Comparison of ENCODE assay signal across 16 cellular contexts in the genomic region with DNA sequence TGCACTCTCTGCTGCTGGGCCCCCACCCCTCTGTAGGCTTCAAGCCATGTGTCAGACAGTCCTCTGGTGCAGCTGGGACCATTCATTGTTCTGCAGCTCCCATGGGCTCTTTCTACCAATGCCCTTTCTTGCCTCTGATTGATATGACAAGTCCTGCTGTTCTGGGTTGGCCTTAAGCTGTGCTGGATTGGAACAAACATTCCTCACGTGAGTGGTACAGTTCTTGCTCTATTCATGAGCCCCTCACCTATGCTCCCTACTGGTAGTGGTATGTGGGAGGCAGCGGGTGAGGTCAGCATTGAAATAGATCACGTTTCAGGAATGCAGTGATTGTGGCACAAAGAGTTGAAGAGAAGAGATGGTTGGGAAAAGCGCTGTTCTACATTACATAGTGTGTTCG.
"Had no signal": no experiment of that assay in that cellular context is flagged by ENCODE, and none has a peak within 500 bp of the region (broad histone marks: within the 10 kb centered on the region; RNA-seq: fewer than 3 reads in every experiment).

No MANE protein-coding gene starts in this region.

- H3K4me3 ChIP-seq: esophagus squamous epithelium had no signal

- H3K27ac ChIP-seq: esophagus squamous epithelium, WERI-Rb-1 had no signal

- DNase-seq: activated CD4-positive, alpha-beta memory T cell treated with anti-CD3 and anti-CD28 coated beads, Interleukin-2, amount 10 ng/mL, durations not matched to agents 7 days and 5 days; activated CD4-positive, alpha-beta T cell treated with anti-CD3 and anti-CD28 coated beads for 4 hours; activated gamma-delta T cell; activated T-cell treated with anti-CD3 and anti-CD28 coated beads, Interleukin-2, amount 50 U/mL, for 48 hours; amniotic stem cell; effector CD4-positive, alpha-beta T cell; esophagus squamous epithelium; natural killer cell; stimulated activated CD4-positive, alpha-beta T cell treated with anti-CD3 and anti-CD28 coated beads, Interleukin-15, amount 100 ng/mL, for 24 hours; stimulated activated CD4-positive, alpha-beta T cell treated with anti-CD3 and anti-CD28 coated beads, Interleukin-4, amount 100 ng/mL, for 1 hour; stimulated activated naive B cell treated with anti-CD40 and anti-IgM and Interleukin-4, amounts not matched to agents 10 μg/mL and 1 μg/mL and 100 μg/mL, for 72 hours; T-helper 1 cell; WERI-Rb-1 had no signal

- H3K4me3 Mint-ChIP-seq: activated CD4-positive, alpha-beta memory T cell treated with anti-CD3 and anti-CD28 coated beads, Interleukin-2, amount 10 ng/mL, durations not matched to agents 7 days and 5 days; natural killer cell; stimulated activated naive B cell treated with anti-CD40 and anti-IgM and Interleukin-4, amounts not matched to agents 10 μg/mL and 1 μg/mL and 100 μg/mL, for 72 hours; type B pancreatic cell had no signal

- H3K36me3 ChIP-seq: esophagus squamous epithelium, WERI-Rb-1 had no signal

- ATAC-seq: activated naive CD4-positive, alpha-beta T cell treated with anti-CD3 and anti-CD28 coated beads, Interleukin-2, amount 50 U/mL, for 72 hours; natural killer cell; SK-N-SH treated with all-trans-retinoic acid at 6 μM for 48 hours; stimulated activated naive B cell treated with anti-CD40 and anti-IgM and Interleukin-4, amounts not matched to agents 10 μg/mL and 1 μg/mL and 100 μg/mL, for 72 hours had no signal

- H3K36me3 Mint-ChIP-seq: type B pancreatic cell had no signal

- H3K27me3 Mint-ChIP-seq: type B pancreatic cell had no signal

- H3K4me1 ChIP-seq: esophagus squamous epithelium had no signal

- H3K27ac Mint-ChIP-seq: activated CD4-positive, alpha-beta memory T cell treated with anti-CD3 and anti-CD28 coated beads, Interleukin-2, amount 10 ng/mL, durations not matched to agents 7 days and 5 days; activated naive CD4-positive, alpha-beta T cell treated with anti-CD3 and anti-CD28 coated beads, Interleukin-2, amount 50 U/mL, for 72 hours; natural killer cell; stimulated activated naive B cell treated with anti-CD40 and anti-IgM and Interleukin-4, amounts not matched to agents 10 μg/mL and 1 μg/mL and 100 μg/mL, for 72 hours; type B pancreatic cell had no signal

- H3K4me1 Mint-ChIP-seq: activated CD4-positive, alpha-beta memory T cell treated with anti-CD3 and anti-CD28 coated beads, Interleukin-2, amount 10 ng/mL, durations not matched to agents 7 days and 5 days; natural killer cell had no signal

- H3K27me3 ChIP-seq: esophagus squamous epithelium had no signal
